7 cellular contexts compared by ENCODE assay signal in genomic region chr17:42458497-42459255, GRCh38.
A peak's percentile ranks its signal among the peaks of the same experiment; 100 is the strongest.
DNase-seq lines count a peak whose midpoint lies in the region; ATAC-seq lines count a peak whose summit lies in the region.

Gene ATP6V0A1, plus strand, starts transcription at chr17:42458878. Its CDS starts 2,017 bp downstream, at chr17:42460895.

- peak; percentile 59 for ATAC-seq in GM18520 (IDR thresholded peaks at IDR 0.05; ENCODE audit: unreplicated experiment)
- peak; percentile 59 for ATAC-seq in HG03066 (IDR thresholded peaks at IDR 0.05; ENCODE audit: low read depth, unreplicated experiment)
- ATAC-seq in activated CD4-positive, CD25-positive, alpha-beta regulatory T cell treated with anti-CD3 and anti-CD28 coated beads, Interleukin-2, amount 50 U/mL, for 24 hours = peak; percentile 79 to 85

- DNase-seq in NCI-H2227 treated with DMSO at 0.1 percent for 48 hours (lab: John Stamatoyannopoulos, UW) (peak; percentile 88), cerebellar cortex (ENCODE audit: low spot score) (peak; percentile 95), islet precursor cell (peak; percentile 98)
- DNase-seq in stimulated activated CD4-positive, alpha-beta T cell treated with anti-CD3 and anti-CD28 coated beads, Interleukin-12 subunit alpha, Interleukin-12 subunit beta, amount 100 ng/mL, for 4 hours = peak; percentile 88

Comparison
In these comparisons a context has a peak if more than half of its experiments do, and no peak if none do; other contexts are left out.
1. Peak in every context shown above with its lines: DNase-seq and ATAC-seq.